ENCODE assay signal across 15 cellular contexts in the genomic region with DNA sequence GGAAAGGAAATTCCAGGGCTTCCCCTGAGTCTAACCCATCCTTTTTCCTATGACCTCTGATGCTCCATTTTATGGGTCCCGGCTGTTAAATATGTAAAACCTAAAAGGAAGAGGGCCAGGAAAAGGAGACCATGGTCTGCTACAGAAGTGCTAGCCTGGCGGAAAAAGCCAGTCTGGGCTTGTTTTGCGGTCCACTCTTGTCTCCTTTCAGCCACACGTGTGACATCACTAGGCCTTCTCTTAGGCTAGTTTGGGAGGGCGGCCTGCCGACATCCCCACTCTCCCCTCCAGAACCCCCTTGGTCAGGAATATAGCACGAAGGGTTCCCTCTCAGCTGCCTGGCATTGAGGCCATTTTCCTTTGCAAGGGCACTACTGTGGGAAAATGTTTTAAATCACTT.
DNase-seq lines count a peak whose midpoint lies in the region; ATAC-seq and TF ChIP-seq lines count a peak whose summit lies in the region.
"Had no signal": no experiment of that assay in that cellular context is flagged by ENCODE, and none has a peak within 500 bp of the region (broad histone marks: within the 10 kb centered on the region; RNA-seq: fewer than 3 reads in every experiment).

No MANE protein-coding gene starts in this region.

- H3K36me3 ChIP-seq in neutrophil (no peaks in the 10 kb centered on the region), MG63 (no peaks in the 10 kb centered on the region)

- TF ChIP-seq CTCF in epithelial cell of esophagus (IDR thresholded peaks at IDR 0.05; ENCODE audit: insufficient read depth, low read depth, low read length, missing control alignments) (no peak), neutrophil (IDR thresholded peaks at IDR 0.05) (no peak)

- H3K4me3 Mint-ChIP-seq in stimulated activated naive CD8-positive, alpha-beta T cell treated with anti-CD3 and anti-CD28 coated beads, Interleukin-15, Interleukin-2, amounts not matched to agents 100 ng/mL and 50 ng/mL, for 24 hours: peak overlapping the region; percentile 25
- H3K4me3 Mint-ChIP-seq: effector memory CD8-positive, alpha-beta T cell; stimulated activated effector memory CD8-positive, alpha-beta T cell treated with anti-CD3 and anti-CD28 coated beads, Interleukin-12 subunit alpha, Interleukin-12 subunit beta, amount 100 ng/mL, for 72 hours had no signal

- no peaks in the 10 kb centered on the region for H3K27me3 Mint-ChIP-seq in stimulated activated naive CD8-positive, alpha-beta T cell treated with anti-CD3 and anti-CD28 coated beads, Interleukin-15, Interleukin-2, amounts not matched to agents 100 ng/mL and 50 ng/mL, for 24 hours
- H3K27me3 Mint-ChIP-seq: effector memory CD8-positive, alpha-beta T cell had no signal

- no peak overlapping the region for H3K27ac Mint-ChIP-seq in stimulated activated naive CD8-positive, alpha-beta T cell treated with anti-CD3 and anti-CD28 coated beads, Interleukin-15, Interleukin-2, amounts not matched to agents 100 ng/mL and 50 ng/mL, for 24 hours

- H3K36me3 Mint-ChIP-seq in stimulated activated naive CD8-positive, alpha-beta T cell treated with anti-CD3 and anti-CD28 coated beads, Interleukin-15, Interleukin-2, amounts not matched to agents 100 ng/mL and 50 ng/mL, for 24 hours (ENCODE audit: low read depth): peaks cover 6% of the 10 kb centered on the region

- ATAC-seq in stimulated activated naive CD8-positive, alpha-beta T cell treated with anti-CD3 and anti-CD28 coated beads, Interleukin-15, Interleukin-2, amounts not matched to agents 100 U/mL and 50 U/mL, for 24 hours: no peak
- ATAC-seq: effector memory CD8-positive, alpha-beta T cell; stimulated activated effector memory CD8-positive, alpha-beta T cell treated with anti-CD3 and anti-CD28 coated beads, Interleukin-12 subunit alpha, Interleukin-12 subunit beta, amount 100 ng/mL, for 72 hours had no signal

- peaks cover 38 to 42% of the 10 kb centered on the region in 2 experiments for H3K4me1 ChIP-seq in neutrophil (ENCODE audit: control insufficient read depth in 1 of 2, insufficient read depth in 1 of 2, low read depth in 1 of 2, low read length in 1 of 2)

- no peak for DNase-seq in stimulated activated naive CD8-positive, alpha-beta T cell treated with anti-CD3 and anti-CD28 coated beads, Interleukin-15, Interleukin-2, amounts not matched to agents 100 U/mL and 50 U/mL, for 24 hours
- DNase-seq in epithelial cell of esophagus (ENCODE audit: low read depth) (peak; percentile 17), germinal center (ENCODE audit: low spot score) (no peak), MG63 (no peak), NCI-H524 (lab: John Stamatoyannopoulos, UW) (no peak)
- DNase-seq in stimulated activated CD4-positive, alpha-beta T cell treated with anti-CD3 and anti-CD28 coated beads, Interleukin-1b, Interleukin-23, amount 100 ng/mL, for 48 hours: no peak
- DNase-seq: activated gamma-delta T cell treated with Interleukin-2 at 50 U/mL for 16 hours; DMS153; effector memory CD8-positive, alpha-beta T cell; foreskin melanocyte; NCI-H2107; stimulated activated CD4-positive, alpha-beta T cell treated with anti-CD3 and anti-CD28 coated beads, Interleukin-4, amount 100 ng/mL, for 4 hours had no signal

- peak overlapping the region; percentile 69 for H3K27ac ChIP-seq in neutrophil

- H3K4me3 ChIP-seq in epithelial cell of esophagus (ENCODE audit: low read length) (no peak overlapping the region), neutrophil (ENCODE audit: low read depth in 1 of 2, low read length in 1 of 2) (no peak overlapping the region), MG63 (no peak overlapping the region)

- H3K9me3 ChIP-seq in neutrophil: no peaks in the 10 kb centered on the region
- H3K9me3 ChIP-seq in MG63: no peaks in the 10 kb centered on the region

- H3K9me3 Mint-ChIP-seq in stimulated activated naive CD8-positive, alpha-beta T cell treated with anti-CD3 and anti-CD28 coated beads, Interleukin-15, Interleukin-2, amounts not matched to agents 100 ng/mL and 50 ng/mL, for 24 hours: peaks cover 5% of the 10 kb centered on the region

- peaks cover 4% of the 10 kb centered on the region for H3K4me1 Mint-ChIP-seq in stimulated activated naive CD8-positive, alpha-beta T cell treated with anti-CD3 and anti-CD28 coated beads, Interleukin-15, Interleukin-2, amounts not matched to agents 100 ng/mL and 50 ng/mL, for 24 hours (ENCODE audit: low read depth)
- H3K4me1 Mint-ChIP-seq: stimulated activated effector memory CD8-positive, alpha-beta T cell treated with anti-CD3 and anti-CD28 coated beads, Interleukin-12 subunit alpha, Interleukin-12 subunit beta, amount 100 ng/mL, for 72 hours had no signal

- H3K27me3 ChIP-seq in neutrophil: no peaks in the 10 kb centered on the region
- H3K27me3 ChIP-seq in MG63: no peaks in the 10 kb centered on the region
